ENCODE assay signal across 17 cellular contexts in the genomic region with DNA sequence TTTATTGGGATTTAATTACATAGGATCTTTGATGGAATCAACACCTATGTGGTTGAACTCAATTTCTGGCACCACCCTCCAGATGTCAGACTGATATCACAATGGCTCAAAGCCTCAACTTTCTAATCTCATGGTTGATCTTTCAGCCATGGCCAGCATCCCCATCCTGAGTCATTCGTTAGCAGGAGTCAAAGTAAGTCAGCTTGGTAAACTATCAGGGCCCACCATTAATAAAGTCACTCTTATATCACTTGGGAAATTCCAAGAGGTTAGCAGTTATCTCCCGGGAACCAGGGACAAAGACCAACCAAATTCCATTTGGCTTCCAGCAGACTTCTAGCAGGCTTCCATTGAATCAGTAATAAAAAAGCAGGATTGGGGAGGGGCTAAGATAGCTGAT. TPM values are rescaled to one million over a fixed set of nuclear protein-coding genes. Genes with fewer than 3 reads are reported as not detected.
A peak's percentile ranks its signal among the peaks of the same experiment; 100 is the strongest.
DNase-seq lines count a peak whose midpoint lies in the region; ATAC-seq and TF ChIP-seq lines count a peak whose summit lies in the region.
"Had no signal": no experiment of that assay in that cellular context is flagged by ENCODE, and none has a peak within 500 bp of the region (broad histone marks: within the 10 kb centered on the region; RNA-seq: fewer than 3 reads in every experiment).

No MANE protein-coding gene starts in this region.

- no peak overlapping the region for H3K4me3 ChIP-seq in esophagus squamous epithelium
- H3K4me3 ChIP-seq: BLaER1, HAP-1 had no signal

- no peaks in the 10 kb centered on the region for H3K4me1 Mint-ChIP-seq in mesothelial cell of epicardium

- peaks cover 2% of the 10 kb centered on the region for H3K36me3 Mint-ChIP-seq in mesothelial cell of epicardium

- peak; percentile 48 for DNase-seq in Daoy (ENCODE audit: low read depth)
- peak; percentile 87 for DNase-seq in M059J (ENCODE audit: low read depth)
- peak; percentile 8 for DNase-seq in astrocyte of the hippocampus (ENCODE audit: low read depth, low spot score)
- DNase-seq in myocyte (ENCODE audit: low read depth) = peak; percentile 46
- no peak for DNase-seq in GM13976 (ENCODE audit: low spot score)
- no peak for DNase-seq in mesothelial cell of epicardium (ENCODE audit: low spot score in 2 of 2, unreplicated experiment in 2 of 2)
- no peak for DNase-seq in esophagus squamous epithelium (lab: John Stamatoyannopoulos, UW)
- DNase-seq: CD8-positive, alpha-beta memory T cell; DMS79 treated with DMSO at 0.1 percent for 48 hours; MV-4-11; NCI-H146; NCI-H2081 treated with DMSO at 0.1 percent for 48 hours; NCI-H510A; NCI-H774 had no signal

- H3K4me1 ChIP-seq in esophagus squamous epithelium = peaks cover 0 to 4% (median 0%) of the 10 kb centered on the region in 3 donors
- H3K4me1 ChIP-seq: BLaER1, HAP-1 had no signal

- no peaks in the 10 kb centered on the region for H3K27me3 Mint-ChIP-seq in mesothelial cell of epicardium (ENCODE audit: low read depth)

- WGBS in esophagus squamous epithelium, 2 donors = 73 to 89% methylated on average over 2 of the region's 2 CpGs

- peaks cover 29% of the 10 kb centered on the region for H3K9me3 Mint-ChIP-seq in mesothelial cell of epicardium

- no peak overlapping the region for H3K27ac Mint-ChIP-seq in mesothelial cell of epicardium
- H3K27ac Mint-ChIP-seq: CD8-positive, alpha-beta memory T cell had no signal

- no peak overlapping the region for H3K27ac ChIP-seq in esophagus squamous epithelium
- H3K27ac ChIP-seq: BLaER1 had no signal

- TF ChIP-seq CTCF in GM13976 (IDR thresholded peaks at IDR 0.05; ENCODE audit: borderline replicate concordance, control extremely low read depth, extremely low read depth, insufficient read depth, missing control alignments) = no peak
- TF ChIP-seq CTCF in mesothelial cell of epicardium (IDR thresholded peaks at IDR 0.05; ENCODE audit: unreplicated experiment) = no peak
- TF ChIP-seq CTCF in esophagus squamous epithelium (IDR thresholded peaks at IDR 0.05) = no peak

- intact Hi-C loops in esophagus squamous epithelium (cut with DNase I) = no loop called here

- in situ Hi-C loops in GM13976 (cut with MboI; ENCODE audit: low sequenced_read_pairs, unreplicated experiment) = no loop called here

- no peak overlapping the region for H3K4me3 Mint-ChIP-seq in mesothelial cell of epicardium
- H3K4me3 Mint-ChIP-seq: CD8-positive, alpha-beta memory T cell had no signal

- H3K36me3 ChIP-seq in esophagus squamous epithelium = no peaks in the 10 kb centered on the region
- H3K36me3 ChIP-seq: BLaER1, HAP-1 had no signal

- H3K27me3 ChIP-seq in esophagus squamous epithelium = no peaks in the 10 kb centered on the region
- H3K27me3 ChIP-seq: BLaER1 had no signal

- H3K9me3 ChIP-seq in esophagus squamous epithelium = peaks cover 0 to 17% (median 0%) of the 10 kb centered on the region in 3 donors
- H3K9me3 ChIP-seq: HAP-1 had no signal

- TF ChIP-seq POLR2A in esophagus squamous epithelium (IDR thresholded peaks at IDR 0.05) = no peak

- no peak for ATAC-seq in GM19351 (IDR thresholded peaks at IDR 0.05; ENCODE audit: unreplicated experiment)

RNA-seq across cellular contexts. Expression of gene TNFSF4, which starts 50.7 kb away (rescaled TPM):
- total RNA-seq in Daoy (2014; rRNA removed; shearing (Covaris generic)) = 2.7 and 4.5 TPM in 2 replicates
- total RNA-seq in M059J (2014; rRNA removed; shearing (Covaris generic)) = 14.6 and 14.7 TPM in 2 replicates
- total RNA-seq in myocyte (4.3 and 8.7 TPM in 2 replicates), mesothelial cell of epicardium (2.0 to 2.8 TPM (median 2.1 TPM) in 3 replicates), esophagus squamous epithelium (under 1 TPM in 2 of 4 donors, not detected in 2; 0.09 to 0.57 TPM)
- polyA plus RNA-seq in myocyte (2012) = 30.0 TPM

Comparison
In these comparisons a context has a peak if more than half of its experiments do, and no peak if none do; other contexts are left out.
1. DNase-seq: peak in Daoy (single experiment), M059J (single experiment), astrocyte of the hippocampus (single experiment) and myocyte (single experiment); none in GM13976 (single experiment), mesothelial cell of epicardium (0 of 2) and esophagus squamous epithelium (single experiment).